Comparison of ENCODE assay signal across 1 cellular context in the genomic region with DNA sequence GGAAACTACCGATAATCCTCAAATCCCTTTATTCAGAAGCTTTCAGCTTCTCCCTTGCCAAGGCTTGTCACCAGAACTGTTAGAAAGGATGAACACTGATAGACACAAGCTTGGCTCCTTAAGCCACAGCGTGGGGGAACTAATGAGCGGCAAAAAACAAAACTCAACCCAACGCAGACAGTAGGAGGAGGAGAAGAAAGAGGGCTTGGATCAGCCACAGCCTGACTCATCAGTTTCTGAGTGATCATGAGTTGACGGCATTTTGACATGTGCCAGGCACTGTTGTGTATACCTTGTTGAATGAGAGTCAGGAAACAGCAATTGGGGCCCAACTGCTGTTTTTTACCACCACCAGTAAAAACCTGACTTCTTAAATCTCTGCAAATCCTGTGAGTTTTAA.
TF ChIP-seq lines count a peak whose summit lies in the region.

No MANE protein-coding gene starts in this region.

TF ChIP-seq in SK-N-SH treated with all-trans-retinoic acid at 6 μM for 48 hours, 23 proteins besides CTCF, POLR2A, EP300 and RAD21 (continued from another document):
- TF ChIP-seq ESRRG (CRISPR knock-in tag; IDR thresholded peaks at IDR 0.05) (no peak), SNAI2 (CRISPR knock-in tag; IDR thresholded peaks at IDR 0.05) (no peak)
